ENCODE assay signal across 8 cellular contexts in the genomic region with DNA sequence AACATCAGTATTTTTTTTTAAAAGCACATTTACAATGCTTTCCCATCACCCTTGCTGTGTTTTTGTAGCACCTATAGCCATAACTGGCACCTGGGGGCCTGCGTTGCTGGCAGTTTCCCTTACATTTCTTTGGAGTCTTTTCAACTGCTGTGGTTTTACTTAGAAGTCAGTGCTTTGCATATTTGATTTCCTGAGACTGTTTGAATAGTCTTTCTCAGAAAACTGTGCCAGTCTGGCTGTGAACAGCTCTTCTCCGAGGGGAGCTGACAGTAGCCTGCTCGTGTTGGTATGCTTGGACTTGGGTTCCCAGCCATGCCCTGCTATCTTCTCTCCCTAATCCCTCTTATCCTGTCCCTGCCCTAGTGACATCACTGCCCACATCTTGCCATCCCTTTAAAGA.
DNase-seq lines count a peak whose midpoint lies in the region; ATAC-seq and TF ChIP-seq lines count a peak whose summit lies in the region.

No MANE protein-coding gene starts in this region.

- peak; percentile 71 for ATAC-seq in HG02759 (IDR thresholded peaks at IDR 0.05; ENCODE audit: unreplicated experiment)
- 0 out of 2 replicates have a peak, but pooled peaks have one; percentile 17 for ATAC-seq in WTC11

- H3K27ac ChIP-seq in effector memory CD4-positive, alpha-beta T cell (ENCODE audit: insufficient read depth, low read length, poor library complexity, severe bottlenecking): peak overlapping the region; percentile 65
- no peak overlapping the region for H3K27ac ChIP-seq in caudate nucleus (ENCODE audit: low read depth, low read length)

- CTCF ChIA-PET in WTC11 (lab: Charles Lee): interaction anchor here (1.3 kb wide), 1 partner anchor 132 kb away, joined by 3 read pairs; no protein-coding TSS in a partner anchor

- H3K9me3 ChIP-seq in effector memory CD4-positive, alpha-beta T cell (ENCODE audit: control insufficient read depth, low read length): no peaks in the 10 kb centered on the region

- H3K36me3 Mint-ChIP-seq in WTC11 (no peaks in the 10 kb centered on the region), type B pancreatic cell (no peaks in the 10 kb centered on the region)

- peak; percentile 24 for DNase-seq in Daoy (ENCODE audit: low read depth)
- no peak for DNase-seq in WTC11 (ENCODE audit: low spot score)
- peak; percentile 4 to 22 (median 6) for DNase-seq in effector memory CD4-positive, alpha-beta T cell
- DNase-seq in GM19238 (ENCODE audit: insufficient read length, low spot score): no peak
- DNase-seq in type B pancreatic cell (ENCODE audit: extremely low spot score, unreplicated experiment): no peak
- no peak for DNase-seq in NCI-H345 (lab: John Stamatoyannopoulos, UW)
- DNase-seq in caudate nucleus (lab: John Stamatoyannopoulos, UW): no peak

- H3K4me1 Mint-ChIP-seq in WTC11 (peaks cover 5% of the 10 kb centered on the region), type B pancreatic cell (ENCODE audit: unreplicated experiment) (no peaks in the 10 kb centered on the region)

- H3K27ac Mint-ChIP-seq in WTC11: no peak overlapping the region
- H3K27ac Mint-ChIP-seq in type B pancreatic cell: no peak overlapping the region

- TF ChIP-seq CTCF in WTC11 (IDR thresholded peaks at IDR 0.05): no peak
- no peak for TF ChIP-seq CTCF in type B pancreatic cell (conservative IDR thresholded peaks at IDR 0.05)

- H3K36me3 ChIP-seq in effector memory CD4-positive, alpha-beta T cell (ENCODE audit: control insufficient read depth, insufficient read depth, low read length): no peaks in the 10 kb centered on the region

- peak overlapping the region; percentile 31 for H3K4me3 ChIP-seq in effector memory CD4-positive, alpha-beta T cell (ENCODE audit: insufficient read depth, low read depth, low read length, poor library complexity, severe bottlenecking)

- no peaks in the 10 kb centered on the region for H3K27me3 Mint-ChIP-seq in WTC11 (ENCODE audit: low read depth)
- H3K27me3 Mint-ChIP-seq in type B pancreatic cell: no peaks in the 10 kb centered on the region

- H3K4me1 ChIP-seq in effector memory CD4-positive, alpha-beta T cell (ENCODE audit: control insufficient read depth, insufficient read depth, low read length, poor library complexity, severe bottlenecking): peaks cover 41% of the 10 kb centered on the region

- H3K4me3 Mint-ChIP-seq in WTC11 (no peak overlapping the region), type B pancreatic cell (no peak overlapping the region)

- POLR2A ChIA-PET in WTC11 (lab: Charles Lee): no interaction called here

- no peaks in the 10 kb centered on the region for H3K9me3 Mint-ChIP-seq in WTC11
- no peaks in the 10 kb centered on the region for H3K9me3 Mint-ChIP-seq in type B pancreatic cell

- H3K27me3 ChIP-seq in effector memory CD4-positive, alpha-beta T cell (replicated peaks; ENCODE audit: control insufficient read depth, insufficient read depth, low read length, poor library complexity, severe bottlenecking): no peaks in the 10 kb centered on the region

TF ChIP-seq in WTC11, 78 proteins besides CTCF, POLR2A, EP300 and RAD21:
- TF ChIP-seq NR3C1 (CRISPR knock-in tag; conservative IDR thresholded peaks at IDR 0.05; ENCODE audit: low read depth) (no peak), IRF2 (CRISPR knock-in tag; IDR thresholded peaks at IDR 0.05; ENCODE audit: borderline replicate concordance, low read depth) (no peak), SOX15 (CRISPR knock-in tag; IDR thresholded peaks at IDR 0.05) (no peak), JUN (CRISPR knock-in tag; IDR thresholded peaks at IDR 0.05) (no peak), ZNF138 (CRISPR knock-in tag; conservative IDR thresholded peaks at IDR 0.05) (no peak), FOXK1 (CRISPR knock-in tag; IDR thresholded peaks at IDR 0.05) (no peak), ZBTB21 (CRISPR knock-in tag; IDR thresholded peaks at IDR 0.05; ENCODE audit: borderline replicate concordance) (no peak), ZNF671 (CRISPR knock-in tag; IDR thresholded peaks at IDR 0.05) (no peak)
- TF ChIP-seq, protein P1, sequence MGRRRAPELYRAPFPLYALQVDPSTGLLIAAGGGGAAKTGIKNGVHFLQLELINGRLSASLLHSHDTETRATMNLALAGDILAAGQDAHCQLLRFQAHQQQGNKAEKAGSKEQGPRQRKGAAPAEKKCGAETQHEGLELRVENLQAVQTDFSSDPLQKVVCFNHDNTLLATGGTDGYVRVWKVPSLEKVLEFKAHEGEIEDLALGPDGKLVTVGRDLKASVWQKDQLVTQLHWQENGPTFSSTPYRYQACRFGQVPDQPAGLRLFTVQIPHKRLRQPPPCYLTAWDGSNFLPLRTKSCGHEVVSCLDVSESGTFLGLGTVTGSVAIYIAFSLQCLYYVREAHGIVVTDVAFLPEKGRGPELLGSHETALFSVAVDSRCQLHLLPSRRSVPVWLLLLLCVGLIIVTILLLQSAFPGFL (CRISPR knock-in tag; IDR thresholded peaks at IDR 0.05; ENCODE audit: borderline replicate concordance): no peak
- TF ChIP-seq, protein P2, sequence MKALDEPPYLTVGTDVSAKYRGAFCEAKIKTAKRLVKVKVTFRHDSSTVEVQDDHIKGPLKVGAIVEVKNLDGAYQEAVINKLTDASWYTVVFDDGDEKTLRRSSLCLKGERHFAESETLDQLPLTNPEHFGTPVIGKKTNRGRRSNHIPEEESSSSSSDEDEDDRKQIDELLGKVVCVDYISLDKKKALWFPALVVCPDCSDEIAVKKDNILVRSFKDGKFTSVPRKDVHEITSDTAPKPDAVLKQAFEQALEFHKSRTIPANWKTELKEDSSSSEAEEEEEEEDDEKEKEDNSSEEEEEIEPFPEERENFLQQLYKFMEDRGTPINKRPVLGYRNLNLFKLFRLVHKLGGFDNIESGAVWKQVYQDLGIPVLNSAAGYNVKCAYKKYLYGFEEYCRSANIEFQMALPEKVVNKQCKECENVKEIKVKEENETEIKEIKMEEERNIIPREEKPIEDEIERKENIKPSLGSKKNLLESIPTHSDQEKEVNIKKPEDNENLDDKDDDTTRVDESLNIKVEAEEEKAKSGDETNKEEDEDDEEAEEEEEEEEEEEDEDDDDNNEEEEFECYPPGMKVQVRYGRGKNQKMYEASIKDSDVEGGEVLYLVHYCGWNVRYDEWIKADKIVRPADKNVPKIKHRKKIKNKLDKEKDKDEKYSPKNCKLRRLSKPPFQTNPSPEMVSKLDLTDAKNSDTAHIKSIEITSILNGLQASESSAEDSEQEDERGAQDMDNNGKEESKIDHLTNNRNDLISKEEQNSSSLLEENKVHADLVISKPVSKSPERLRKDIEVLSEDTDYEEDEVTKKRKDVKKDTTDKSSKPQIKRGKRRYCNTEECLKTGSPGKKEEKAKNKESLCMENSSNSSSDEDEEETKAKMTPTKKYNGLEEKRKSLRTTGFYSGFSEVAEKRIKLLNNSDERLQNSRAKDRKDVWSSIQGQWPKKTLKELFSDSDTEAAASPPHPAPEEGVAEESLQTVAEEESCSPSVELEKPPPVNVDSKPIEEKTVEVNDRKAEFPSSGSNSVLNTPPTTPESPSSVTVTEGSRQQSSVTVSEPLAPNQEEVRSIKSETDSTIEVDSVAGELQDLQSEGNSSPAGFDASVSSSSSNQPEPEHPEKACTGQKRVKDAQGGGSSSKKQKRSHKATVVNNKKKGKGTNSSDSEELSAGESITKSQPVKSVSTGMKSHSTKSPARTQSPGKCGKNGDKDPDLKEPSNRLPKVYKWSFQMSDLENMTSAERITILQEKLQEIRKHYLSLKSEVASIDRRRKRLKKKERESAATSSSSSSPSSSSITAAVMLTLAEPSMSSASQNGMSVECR (CRISPR knock-in tag; IDR thresholded peaks at IDR 0.05; ENCODE audit: borderline replicate concordance): no peak

Comparison
In these comparisons a context has a peak if more than half of its experiments do, and no peak if none do; other contexts are left out.
1. DNase-seq: peak in Daoy (single experiment) and effector memory CD4-positive, alpha-beta T cell (3 of 3); none in WTC11 (single experiment), GM19238 (single experiment), type B pancreatic cell (single experiment), NCI-H345 (single experiment) and caudate nucleus (0 of 61).